In the genomic region with DNA sequence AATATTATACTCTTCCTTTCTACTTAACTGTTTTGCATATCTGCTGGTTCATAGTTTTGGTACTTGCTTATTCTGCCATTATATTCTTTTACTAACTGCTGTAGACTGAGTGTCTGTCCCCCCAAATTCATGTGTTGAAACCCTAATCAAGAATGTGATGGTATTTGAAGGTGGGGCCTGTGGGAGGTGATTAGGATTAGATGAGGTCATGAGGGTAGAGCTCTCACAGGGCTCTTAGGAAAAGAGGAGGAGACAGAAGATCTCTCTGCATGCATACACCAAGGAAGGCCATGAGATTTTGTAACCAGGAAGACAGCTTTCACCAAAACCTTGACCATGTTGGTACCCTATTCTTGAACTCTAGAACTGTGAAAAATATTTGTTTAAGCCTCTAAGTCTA, we compare ENCODE assay signal across 12 cellular contexts.
DNase-seq lines count a peak whose midpoint lies in the region; ATAC-seq and TF ChIP-seq lines count a peak whose summit lies in the region.
"Had no signal": no experiment of that assay in that cellular context is flagged by ENCODE, and none has a peak within 500 bp of the region (broad histone marks: within the 10 kb centered on the region; RNA-seq: fewer than 3 reads in every experiment).

No MANE protein-coding gene starts in this region.

- DNase-seq in NCI-H82 (lab: John Stamatoyannopoulos, UW): peak; percentile 5
- DNase-seq in NCI-H82 treated with DMSO at 0.1 percent for 48 hours (lab: John Stamatoyannopoulos, UW; ENCODE audit: unreplicated experiment): no peak
- DNase-seq in PC-9: no peak
- DNase-seq in iPS-NIHi7 (ENCODE audit: extremely low spot score): no peak
- no peak for DNase-seq in NOMO-1 treated with dmso at 0.1 percent for 144 hours (lab: John Stamatoyannopoulos, UW; ENCODE audit: unreplicated experiment)
- DNase-seq: head of caudate nucleus, MG63, upper lobe of left lung had no signal

- peaks cover 82% of the 10 kb centered on the region for H3K4me1 ChIP-seq in KMS-11 (ENCODE audit: low read depth, poor library complexity, severe bottlenecking)
- H3K4me1 ChIP-seq in mucosa of rectum (ENCODE audit: control insufficient read depth in 2 of 2, insufficient read depth in 2 of 2, low read length in 2 of 2): peaks cover 0 to 4% of the 10 kb centered on the region in 2 donors
- peaks cover 13% of the 10 kb centered on the region; the same call in 1 of the 2 replicates for H3K4me1 ChIP-seq in PC-9 (replicated peaks; ENCODE audit: insufficient read depth)
- H3K4me1 ChIP-seq: upper lobe of left lung had no signal

- ATAC-seq in HG02571 (IDR thresholded peaks at IDR 0.05; ENCODE audit: unreplicated experiment): peak; percentile 0

- no peak for TF ChIP-seq CTCF in KMS-11 (conservative IDR thresholded peaks at IDR 0.05; ENCODE audit: low read depth, low read length)
- no peak for TF ChIP-seq CTCF in PC-9 (conservative IDR thresholded peaks at IDR 0.05)

- H3K27ac ChIP-seq in KMS-11 (peak overlapping the region; percentile 85), mucosa of rectum (ENCODE audit: low read depth in 2 of 2, low read length in 2 of 2) (peak overlapping the region; percentile 45 to 49), PC-9 (no peak overlapping the region)
- H3K27ac ChIP-seq: 22Rv1 had no signal

- H3K9me2 ChIP-seq in PC-9 (ENCODE audit: insufficient read depth): no peaks in the 10 kb centered on the region

- no peaks in the 10 kb centered on the region for H3K9me3 ChIP-seq in mucosa of rectum (ENCODE audit: control insufficient read depth in 2 of 2, low read length in 2 of 2)
- no peaks in the 10 kb centered on the region; the same call in 1 of the 2 replicates for H3K9me3 ChIP-seq in PC-9 (ENCODE audit: insufficient read depth, low read depth)
- H3K9me3 ChIP-seq: MG63, upper lobe of left lung had no signal

- H3K9ac ChIP-seq in KMS-11 (peak overlapping the region; percentile 59), mucosa of rectum (ENCODE audit: low read depth in 1 of 2, low read length in 2 of 2) (no peak overlapping the region)

- intact Hi-C loops in PC-9 (cut with micrococcal nuclease; ENCODE audit: unreplicated experiment): no loop called here

- H2AFZ ChIP-seq in KMS-11 (ENCODE audit: low read depth) (peak overlapping the region; percentile 53), PC-9 (no peak overlapping the region)

- no peaks in the 10 kb centered on the region for H3F3A ChIP-seq in PC-9 (ENCODE audit: insufficient read depth, low read depth)

- no TSS peak for BruUV-seq in PC-9 (replicated peaks; lab: Mats Ljungman, UMichigan)

- H3K27me3 ChIP-seq in KMS-11 (ENCODE audit: insufficient read depth, low read depth) (no peaks in the 10 kb centered on the region), mucosa of rectum (ENCODE audit: control insufficient read depth in 2 of 2, insufficient read depth in 2 of 2, low read length in 2 of 2) (no peaks in the 10 kb centered on the region), PC-9 (ENCODE audit: insufficient read depth, low read depth) (no peaks in the 10 kb centered on the region)
- H3K27me3 ChIP-seq: MG63, upper lobe of left lung had no signal

- no peaks in the 10 kb centered on the region for H3K36me3 ChIP-seq in KMS-11 (ENCODE audit: insufficient read depth)
- no peaks in the 10 kb centered on the region for H3K36me3 ChIP-seq in mucosa of rectum (ENCODE audit: control insufficient read depth in 2 of 2, insufficient read depth in 2 of 2, low read length in 2 of 2)
- H3K36me3 ChIP-seq in PC-9 (ENCODE audit: low read depth): no peaks in the 10 kb centered on the region
- H3K36me3 ChIP-seq: MG63, upper lobe of left lung had no signal

- peak overlapping the region; percentile 85 for H3K4me2 ChIP-seq in KMS-11
- no peak overlapping the region for H3K4me2 ChIP-seq in PC-9

- no peaks in the 10 kb centered on the region for H4K20me1 ChIP-seq in KMS-11 (ENCODE audit: insufficient read depth)
- H4K20me1 ChIP-seq in PC-9 (ENCODE audit: insufficient read depth): no peaks in the 10 kb centered on the region

- no peak overlapping the region for H3K4me3 ChIP-seq in KMS-11 (IDR thresholded peaks at IDR 0.05; ENCODE audit: insufficient read depth, low read depth, low read length)
- no peak overlapping the region for H3K4me3 ChIP-seq in mucosa of rectum (ENCODE audit: low read length in 2 of 2)
- no peak overlapping the region for H3K4me3 ChIP-seq in PC-9
- H3K4me3 ChIP-seq: MG63, upper lobe of left lung had no signal

- CTCF ChIA-PET in PC-9 (lab: Charles Lee): no interaction called here

- POLR2A ChIA-PET in PC-9 (lab: Charles Lee; ENCODE audit: unreplicated experiment): no interaction called here

- H3K79me2 ChIP-seq in KMS-11 (ENCODE audit: insufficient read depth, low read depth) (no peaks in the 10 kb centered on the region), PC-9 (ENCODE audit: low read depth) (no peaks in the 10 kb centered on the region)
